Comparison of ENCODE assay signal across 16 cellular contexts in genomic region chr10:29501692-29502091, GRCh38.
DNase-seq lines count a peak whose midpoint lies in the region; ATAC-seq, FAIRE-seq and TF ChIP-seq lines count a peak whose summit lies in the region.
"Had no signal": no experiment of that assay in that cellular context is flagged by ENCODE, and none has a peak within 500 bp of the region (broad histone marks: within the 10 kb centered on the region; RNA-seq: fewer than 3 reads in every experiment).

No MANE protein-coding gene starts in this region.

- H3K4me3 Mint-ChIP-seq in CD14-positive monocyte, result no peak overlapping the region
- no peak overlapping the region for H3K4me3 Mint-ChIP-seq in activated T-cell treated with anti-CD3 and anti-CD28 coated beads, Interleukin-2, amount 50 U/mL, for 4 hours

- peaks cover 5% of the 10 kb centered on the region for H3K4me1 Mint-ChIP-seq in CD14-positive monocyte
- H3K4me1 Mint-ChIP-seq in activated T-cell treated with anti-CD3 and anti-CD28 coated beads, Interleukin-2, amount 50 U/mL, for 4 hours (ENCODE audit: low read depth), result no peaks in the 10 kb centered on the region

- DNase-seq in AG09309 (ENCODE audit: low read depth), result peak; percentile 79
- DNase-seq in HTR-8/SVneo (ENCODE audit: insufficient read length, low spot score), result peak; percentile 54
- peak; percentile 90 for DNase-seq in astrocyte of the spinal cord (ENCODE audit: low read depth, low spot score)
- DNase-seq in iris pigment epithelial cell (ENCODE audit: low read depth), result peak; percentile 82
- DNase-seq in CD14-positive monocyte (ENCODE audit: low spot score), result no peak
- no peak for DNase-seq in stimulated activated CD4-positive, alpha-beta T cell treated with anti-CD3 and anti-CD28 coated beads, Interleukin-4, amount 100 ng/mL, for 1 hour
- DNase-seq in activated T-cell treated with anti-CD3 and anti-CD28 coated beads, Interleukin-2, amount 50 U/mL, for 4 hours, result no peak
- DNase-seq in NCI-H2081 (lab: John Stamatoyannopoulos, UW), result no peak
- DNase-seq: activated CD8-positive, alpha-beta memory T cell treated with anti-CD3 and anti-CD28 coated beads, Interleukin-2, amount 50 U/mL, for 48 hours; adrenal gland; C1 segment of cervical spinal cord; KBM-7; NCI-H2107 had no signal

- in situ Hi-C loops in astrocyte of the spinal cord (cut with HindIII; ENCODE audit: low sequenced_read_pairs), result no loop called here

- no peak for FAIRE-seq in HTR-8/SVneo (lab: Jason Lieb, UNC)
- FAIRE-seq: endometrium had no signal

- no peak overlapping the region for H3K27ac Mint-ChIP-seq in CD14-positive monocyte

- H3K27me3 Mint-ChIP-seq in CD14-positive monocyte (ENCODE audit: low read depth in 3 of 3), result peaks cover 0 to 1% (median 0%) of the 10 kb centered on the region in 3 donors
- no peaks in the 10 kb centered on the region for H3K27me3 Mint-ChIP-seq in activated T-cell treated with anti-CD3 and anti-CD28 coated beads, Interleukin-2, amount 50 U/mL, for 4 hours (ENCODE audit: low read depth)

- H3K9me3 Mint-ChIP-seq in CD14-positive monocyte, result no peaks in the 10 kb centered on the region
- no peaks in the 10 kb centered on the region for H3K9me3 Mint-ChIP-seq in activated T-cell treated with anti-CD3 and anti-CD28 coated beads, Interleukin-2, amount 50 U/mL, for 4 hours

- no peak overlapping the region for H3K4me3 ChIP-seq in AG09309 (ENCODE audit: control insufficient read depth, low read depth, low read length)
- H3K4me3 ChIP-seq in astrocyte of the spinal cord (ENCODE audit: low read depth, low read length), result no peak overlapping the region
- H3K4me3 ChIP-seq: adrenal gland, HAP-1, vagina had no signal

- H3K36me3 Mint-ChIP-seq in CD14-positive monocyte, result peaks cover 47 to 65% of the 10 kb centered on the region in 2 donors
- peaks cover 6% of the 10 kb centered on the region for H3K36me3 Mint-ChIP-seq in activated T-cell treated with anti-CD3 and anti-CD28 coated beads, Interleukin-2, amount 50 U/mL, for 4 hours (ENCODE audit: insufficient read depth)

- intact Hi-C loops in CD14-positive monocyte (cut with micrococcal nuclease), result no loop called here

- TF ChIP-seq CTCF in AG09309 (IDR thresholded peaks at IDR 0.05; ENCODE audit: control insufficient read depth, insufficient read depth, low read depth, low read length, missing control alignments), result no peak
- TF ChIP-seq CTCF in astrocyte of the spinal cord (IDR thresholded peaks at IDR 0.05; ENCODE audit: low read depth, low read length), result no peak
- no peak for TF ChIP-seq CTCF in CD14-positive monocyte (IDR thresholded peaks at IDR 0.05)

- no peak for ATAC-seq in activated T-cell treated with anti-CD3 and anti-CD28 coated beads, Interleukin-2, amount 50 U/mL, for 4 hours

Comparison
In these comparisons a context has a peak if more than half of its experiments do, and no peak if none do; other contexts are left out.
1. DNase-seq: peak in AG09309 (single experiment), HTR-8/SVneo (single experiment), astrocyte of the spinal cord (single experiment) and iris pigment epithelial cell (single experiment); none in CD14-positive monocyte (single experiment), stimulated activated CD4-positive, alpha-beta T cell treated with anti-CD3 and anti-CD28 coated beads, Interleukin-4, amount 100 ng/mL, for 1 hour (single experiment), activated T-cell treated with anti-CD3 and anti-CD28 coated beads, Interleukin-2, amount 50 U/mL, for 4 hours (single experiment) and NCI-H2081 (0 of 2).